16 cellular contexts compared by ENCODE assay signal in genomic region chr6:99802396-99803031, GRCh38.
DNase-seq lines count a peak whose midpoint lies in the region; ATAC-seq, FAIRE-seq and TF ChIP-seq lines count a peak whose summit lies in the region.
"Had no signal": no experiment of that assay in that cellular context is flagged by ENCODE, and none has a peak within 500 bp of the region (broad histone marks: within the 10 kb centered on the region; RNA-seq: fewer than 3 reads in every experiment).

No MANE protein-coding gene starts in this region.

- TF ChIP-seq CTCF in Caco-2 (IDR thresholded peaks at IDR 0.05; ENCODE audit: insufficient read depth in 1 of 2, low read depth in 1 of 2, low read length in 1 of 2, severe bottlenecking in 1 of 2, unreplicated experiment in 1 of 2) (no peak), HFFc6 (IDR thresholded peaks at IDR 0.05) (peak; percentile 37), mammary epithelial cell (conservative IDR thresholded peaks at IDR 0.05 in 1 of 2, IDR thresholded peaks at IDR 0.05 in 1 of 2; ENCODE audit: extremely low read depth in 1 of 2, insufficient read depth in 1 of 2, low read depth in 1 of 2, low read length in 2 of 2) (peak; percentile 23 to 29), keratinocyte (optimal IDR thresholded peaks at IDR 0.05 in 1 of 3, IDR thresholded peaks at IDR 0.05 in 1 of 3, conservative IDR thresholded peaks at IDR 0.05 in 1 of 3; ENCODE audit: extremely low read depth in 1 of 3, insufficient read depth in 2 of 3, low read length in 3 of 3) (peak; percentile 33 to 74 (median 59))

- H3K4me3 ChIP-seq in Caco-2 (ENCODE audit: low read depth, low read length): no peak overlapping the region
- H3K4me3 ChIP-seq in mammary epithelial cell (replicated peaks in 1 of 3; ENCODE audit: insufficient read depth in 1 of 3, low read depth in 2 of 3, low read length in 3 of 3): no peak overlapping the region
- no peak overlapping the region for H3K4me3 ChIP-seq in keratinocyte (ENCODE audit: control insufficient read depth in 2 of 3, extremely low read depth in 1 of 3, insufficient read depth in 2 of 3, low read depth in 1 of 3, low read length in 3 of 3)
- H3K4me3 ChIP-seq: coronary artery, left lung had no signal

- intact Hi-C loops in Caco-2 (cut with micrococcal nuclease; ENCODE audit: unreplicated experiment) (no loop called here), mammary epithelial cell (cut with micrococcal nuclease) (no loop called here)

- H3K4me1 ChIP-seq in Caco-2 (no peaks in the 10 kb centered on the region), mammary epithelial cell (ENCODE audit: insufficient read depth, low read length) (peaks cover 9% of the 10 kb centered on the region), keratinocyte (ENCODE audit: control insufficient read depth, extremely low read depth, insufficient read depth, low read length) (peaks cover 5% of the 10 kb centered on the region)
- H3K4me1 ChIP-seq: left lung had no signal

- no peak overlapping the region for H3K27ac Mint-ChIP-seq in Caco-2 (ENCODE audit: unreplicated experiment)
- no peak overlapping the region for H3K27ac Mint-ChIP-seq in HFFc6
- H3K27ac Mint-ChIP-seq: activated CD4-positive, alpha-beta memory T cell treated with anti-CD3 and anti-CD28 coated beads, Interleukin-2, amount 10 ng/mL, durations not matched to agents 7 days and 5 days had no signal

- H3K27ac ChIP-seq in mammary epithelial cell (ENCODE audit: insufficient read depth, low read depth, low read length): no peak overlapping the region
- no peak overlapping the region for H3K27ac ChIP-seq in keratinocyte (ENCODE audit: control insufficient read depth, insufficient read depth, low read length)
- H3K27ac ChIP-seq: coronary artery, left lung had no signal

- dilution Hi-C loops in mammary epithelial cell (cut with HindIII; ENCODE audit: low sequenced_read_pairs) (no loop called here), keratinocyte (cut with MboI; ENCODE audit: extremely low pct_ligation_motif_present, low sequenced_read_pairs) (no loop called here)

- POLR2A ChIA-PET in Caco-2 (lab: Charles Lee): no interaction called here

- H3K9ac ChIP-seq in mammary epithelial cell (ENCODE audit: insufficient read depth, low read length): no peak overlapping the region
- no peak overlapping the region for H3K9ac ChIP-seq in keratinocyte (ENCODE audit: control insufficient read depth, extremely low read depth, insufficient read depth, low read length)

- H3K4me2 ChIP-seq in mammary epithelial cell (ENCODE audit: insufficient read depth, low read depth, low read length) (peak overlapping the region; percentile 21), keratinocyte (ENCODE audit: control insufficient read depth, extremely low read depth, insufficient read depth, low read depth, low read length) (no peak overlapping the region)

- H3K9me3 ChIP-seq in Caco-2: no peaks in the 10 kb centered on the region
- no peaks in the 10 kb centered on the region for H3K9me3 ChIP-seq in mammary epithelial cell (replicated peaks; ENCODE audit: insufficient read depth, low read length)
- H3K9me3 ChIP-seq in keratinocyte (ENCODE audit: control insufficient read depth, low read depth, low read length): no peaks in the 10 kb centered on the region
- H3K9me3 ChIP-seq: left lung had no signal

- no TSS peak for BruUV-seq in Caco-2 (replicated peaks; lab: Mats Ljungman, UMichigan)
- no TSS peak for BruUV-seq in mammary epithelial cell (replicated peaks; lab: Mats Ljungman, UMichigan)

- no peaks in the 10 kb centered on the region for H3K36me3 Mint-ChIP-seq in Caco-2 (ENCODE audit: insufficient read depth, unreplicated experiment)
- no peaks in the 10 kb centered on the region for H3K36me3 Mint-ChIP-seq in HFFc6 (ENCODE audit: low read depth)

- DNase-seq in Caco-2 (peak; percentile 24 to 35), HFFc6 (no peak), mammary epithelial cell (peak; percentile 29), keratinocyte (ENCODE audit: low read depth, low spot score) (no peak), OCI-M1 (lab: John Stamatoyannopoulos, UW) (no peak), NCI-H510A (lab: John Stamatoyannopoulos, UW) (no peak)
- DNase-seq: activated CD4-positive, alpha-beta memory T cell treated with anti-CD3 and anti-CD28 coated beads, Interleukin-2, amount 10 ng/mL, durations not matched to agents 7 days and 5 days; amygdala; NCI-H146; NCI-H446 treated with DMSO at 0.1 percent for 48 hours; stimulated activated CD4-positive, alpha-beta T cell treated with anti-CD3 and anti-CD28 coated beads, Interleukin-15, amount 100 ng/mL, for 24 hours had no signal

- H3K4me3 Mint-ChIP-seq in Caco-2 (ENCODE audit: unreplicated experiment): no peak overlapping the region
- no peak overlapping the region for H3K4me3 Mint-ChIP-seq in HFFc6
- H3K4me3 Mint-ChIP-seq: activated CD4-positive, alpha-beta memory T cell treated with anti-CD3 and anti-CD28 coated beads, Interleukin-2, amount 10 ng/mL, durations not matched to agents 7 days and 5 days had no signal

- H3K27me3 Mint-ChIP-seq in Caco-2 (ENCODE audit: insufficient read depth, unreplicated experiment) (no peaks in the 10 kb centered on the region), HFFc6 (ENCODE audit: insufficient read depth) (peaks cover 3% of the 10 kb centered on the region)

- H3K27me3 ChIP-seq in Caco-2 (replicated peaks; ENCODE audit: control insufficient read depth, insufficient read depth, low read length): no peaks in the 10 kb centered on the region; the same call in 1 of the 2 replicates
- peaks cover 5% of the 10 kb centered on the region for H3K27me3 ChIP-seq in mammary epithelial cell (ENCODE audit: insufficient read depth, low read length)
- H3K27me3 ChIP-seq in keratinocyte (ENCODE audit: control insufficient read depth, extremely low read depth, insufficient read depth, low read length): no peaks in the 10 kb centered on the region
- H3K27me3 ChIP-seq: left lung had no signal

- WGBS in mammary epithelial cell (ENCODE audit: low coverage, missing lambda C conversion rate): 40% methylated on average over 10 of the region's 10 CpGs

- H2AFZ ChIP-seq in mammary epithelial cell (ENCODE audit: low read depth, low read length) (peak overlapping the region; percentile 60), keratinocyte (ENCODE audit: control insufficient read depth, low read length) (peak overlapping the region; percentile 0)

- H3K36me3 ChIP-seq in Caco-2 (ENCODE audit: control insufficient read depth, insufficient read depth, low read length) (no peaks in the 10 kb centered on the region), mammary epithelial cell (ENCODE audit: insufficient read depth, low read length) (no peaks in the 10 kb centered on the region), keratinocyte (ENCODE audit: control insufficient read depth in 2 of 2, extremely low read depth in 1 of 2, insufficient read depth in 2 of 2, low read length in 2 of 2) (no peaks in the 10 kb centered on the region)
- H3K36me3 ChIP-seq: left lung had no signal

- H3K79me2 ChIP-seq in mammary epithelial cell (ENCODE audit: insufficient read depth, low read length) (no peaks in the 10 kb centered on the region), keratinocyte (ENCODE audit: control insufficient read depth, insufficient read depth, low read length) (no peaks in the 10 kb centered on the region)

- no peaks in the 10 kb centered on the region for H3K9me1 ChIP-seq in keratinocyte (ENCODE audit: control insufficient read depth, extremely low read depth, insufficient read depth, low read length)

- H4K20me1 ChIP-seq in mammary epithelial cell (ENCODE audit: insufficient read depth, low read length) (no peaks in the 10 kb centered on the region), keratinocyte (ENCODE audit: control insufficient read depth, extremely low read depth, insufficient read depth, low read length) (no peaks in the 10 kb centered on the region)

- CTCF ChIA-PET in Caco-2 (lab: Charles Lee) (no interaction called here), mammary epithelial cell (lab: Charles Lee; ENCODE audit: low non-redundant PET) (no interaction called here)

- FAIRE-seq in keratinocyte (lab: Jason Lieb, UNC): peak; percentile 26
- FAIRE-seq: GM18507 had no signal

- H3K9me3 Mint-ChIP-seq in Caco-2 (ENCODE audit: unreplicated experiment) (no peaks in the 10 kb centered on the region), HFFc6 (no peaks in the 10 kb centered on the region)
- H3K9me3 Mint-ChIP-seq: activated CD4-positive, alpha-beta memory T cell treated with anti-CD3 and anti-CD28 coated beads, Interleukin-2, amount 10 ng/mL, durations not matched to agents 7 days and 5 days had no signal

- ATAC-seq in GM19328 (IDR thresholded peaks at IDR 0.05; ENCODE audit: unreplicated experiment) (no peak), HG03439 (IDR thresholded peaks at IDR 0.05; ENCODE audit: unreplicated experiment) (no peak)
- ATAC-seq: left lung had no signal

- in situ Hi-C loops in mammary epithelial cell (cut with MboI; ENCODE audit: low sequenced_read_pairs in 2 of 2): loop anchor here (25.0 kb wide), 1 partner anchor 340 kb away; no protein-coding TSS in a partner anchor

- H3K4me1 Mint-ChIP-seq in Caco-2 (ENCODE audit: low read depth, unreplicated experiment) (no peaks in the 10 kb centered on the region), HFFc6 (ENCODE audit: low read depth) (no peaks in the 10 kb centered on the region)
- H3K4me1 Mint-ChIP-seq: activated CD4-positive, alpha-beta memory T cell treated with anti-CD3 and anti-CD28 coated beads, Interleukin-2, amount 10 ng/mL, durations not matched to agents 7 days and 5 days had no signal

Comparison
In these comparisons a context has a peak if more than half of its experiments do, and no peak if none do; other contexts are left out.
1. DNase-seq: peak in Caco-2 (2 of 2) and mammary epithelial cell (single experiment); none in HFFc6 (single experiment), keratinocyte (single experiment), OCI-M1 (single experiment) and NCI-H510A (single experiment).
2. CTCF ChIP-seq: peak in HFFc6 (single experiment), mammary epithelial cell (2 of 2) and keratinocyte (3 of 3); none in Caco-2 (0 of 2).